18 cellular contexts compared by ENCODE assay signal in genomic region chr5:34667705-34668104, GRCh38.
"Had no signal": no experiment of that assay in that cellular context is flagged by ENCODE, and none has a peak within 500 bp of the region (broad histone marks: within the 10 kb centered on the region; RNA-seq: fewer than 3 reads in every experiment).

No MANE protein-coding gene starts in this region.

- H3K36me3 ChIP-seq: transverse colon had no signal

- H3K4me3 ChIP-seq: hepatocyte, lung, mucosa of descending colon, skin epidermis, stomach, thoracic aorta, transverse colon had no signal

- H3K27ac ChIP-seq: hepatocyte, skin epidermis, stomach, thoracic aorta, transverse colon had no signal

- DNase-seq: cerebellar nuclear complex; effector memory CD8-positive, alpha-beta T cell; foreskin melanocyte; head of caudate nucleus; left colon; left ventricle myocardium superior; mucosa of descending colon; stimulated activated CD4-positive, alpha-beta T cell treated with anti-CD3 and anti-CD28 coated beads, Interleukin-12 subunit alpha, Interleukin-12 subunit beta, amount 100 ng/mL, for 4 hours; stimulated activated naive CD4-positive, alpha-beta T cell; stomach; substantia nigra; transverse colon had no signal

- H3K27me3 ChIP-seq: hepatocyte, stomach, transverse colon had no signal

- ATAC-seq: effector memory CD8-positive, alpha-beta T cell; left colon; left ventricle myocardium superior; mucosa of descending colon; natural killer cell treated with Interleukin-12 subunit alpha and Interleukin-12 subunit beta and Interleukin-15 and Interleukin-18, amount 100 ng/mL, for 72 hours; sciatic nerve had no signal

- H2AFZ ChIP-seq: hepatocyte had no signal

- H3K9me3 ChIP-seq: mucosa of descending colon, stomach, thoracic aorta, transverse colon had no signal

- H3K4me2 ChIP-seq: hepatocyte had no signal
